In genomic region chr9:89418882-89419641, GRCh38 we compare ENCODE assay signal across 8 cellular contexts.
DNase-seq lines count a peak whose midpoint lies in the region; ATAC-seq, FAIRE-seq and TF ChIP-seq lines count a peak whose summit lies in the region.

No MANE protein-coding gene starts in this region.

- peaks cover 100% of the 10 kb centered on the region for H3K79me2 ChIP-seq in DND-41 (ENCODE audit: insufficient read depth, low read length)

- peaks cover 81% of the 10 kb centered on the region for H4K20me1 ChIP-seq in DND-41 (ENCODE audit: insufficient read depth, low read length)

- no peaks in the 10 kb centered on the region for H3K9me3 ChIP-seq in DND-41 (ENCODE audit: insufficient read depth, low read length, severe bottlenecking)

- peak; percentile 88 for ATAC-seq in DND-41 (ENCODE audit: insufficient read depth, low read depth)
- peak; percentile 43 for ATAC-seq in HG02588 (IDR thresholded peaks at IDR 0.05; ENCODE audit: unreplicated experiment)

- H3K4me3 ChIP-seq in DND-41 (ENCODE audit: low read depth in 1 of 2, low read length in 2 of 2), result no peak overlapping the region
- no peak overlapping the region for H3K4me3 ChIP-seq in bronchial epithelial cell (ENCODE audit: low read depth, low read length)

- H3K4me3 Mint-ChIP-seq in T-helper 2 cell treated with Interferon-gamma antibody and Interleukin-4, amounts not matched to agents 5 μg/mL and 100 μg/mL, for 36 hours, result peak overlapping the region; percentile 81

- peak; percentile 28 for FAIRE-seq in bronchial epithelial cell (lab: Jason Lieb, UNC)

- peaks cover 9% of the 10 kb centered on the region for H3K4me1 ChIP-seq in DND-41 (ENCODE audit: insufficient read depth, low read length)

- no peaks in the 10 kb centered on the region for H3K27me3 Mint-ChIP-seq in T-helper 2 cell treated with Interferon-gamma antibody and Interleukin-4, amounts not matched to agents 5 μg/mL and 100 μg/mL, for 36 hours (ENCODE audit: low read depth)

- H3K9ac ChIP-seq in DND-41 (ENCODE audit: low read depth, low read length), result no peak overlapping the region

- H3K4me1 Mint-ChIP-seq in T-helper 2 cell treated with Interferon-gamma antibody and Interleukin-4, amounts not matched to agents 5 μg/mL and 100 μg/mL, for 36 hours (ENCODE audit: low read depth), result peaks cover 86% of the 10 kb centered on the region

- peak overlapping the region; percentile 44; the same call in 1 of the 2 replicates for H3K27ac ChIP-seq in DND-41 (ENCODE audit: low read length)

- DNase-seq in DND-41 (peak; percentile 76), bronchial epithelial cell (ENCODE audit: low read depth) (no peak), NCI-H2029 treated with DMSO at 0.1 percent for 48 hours (lab: John Stamatoyannopoulos, UW) (no peak), DMS53 treated with DMSO at 0.1 percent for 48 hours (lab: John Stamatoyannopoulos, UW; ENCODE audit: unreplicated experiment) (no peak), GOT3 (lab: John Stamatoyannopoulos, UW) (no peak)
- DNase-seq in T-helper 2 cell treated with Interferon-gamma antibody and Interleukin-4, amounts not matched to agents 5 μg/mL and 100 μg/mL, for 36 hours (ENCODE audit: low spot score), result peak; percentile 71
- peak; percentile 70 for DNase-seq in stimulated activated naive CD4-positive, alpha-beta T cell treated with Interleukin-2 at 50 U/mL for 16 hours (lab: John Stamatoyannopoulos, UW)

- no peak overlapping the region for H2AFZ ChIP-seq in DND-41 (ENCODE audit: low read depth, low read length)

- peak overlapping the region; percentile 96 for H3K27ac Mint-ChIP-seq in T-helper 2 cell treated with Interferon-gamma antibody and Interleukin-4, amounts not matched to agents 5 μg/mL and 100 μg/mL, for 36 hours

- no peaks in the 10 kb centered on the region for H3K9me3 Mint-ChIP-seq in T-helper 2 cell treated with Interferon-gamma antibody and Interleukin-4, amounts not matched to agents 5 μg/mL and 100 μg/mL, for 36 hours

- H3K27me3 ChIP-seq in DND-41 (ENCODE audit: insufficient read depth, low read length, poor library complexity) (no peaks in the 10 kb centered on the region), bronchial epithelial cell (ENCODE audit: control insufficient read depth, insufficient read depth, low read length) (no peaks in the 10 kb centered on the region)

- no peak overlapping the region for H3K4me2 ChIP-seq in DND-41 (ENCODE audit: insufficient read depth, low read length)

- H3K36me3 Mint-ChIP-seq in T-helper 2 cell treated with Interferon-gamma antibody and Interleukin-4, amounts not matched to agents 5 μg/mL and 100 μg/mL, for 36 hours (ENCODE audit: low read depth), result peaks cover 78% of the 10 kb centered on the region

- peaks cover 73% of the 10 kb centered on the region for H3K36me3 ChIP-seq in DND-41 (ENCODE audit: insufficient read depth, low read length)
- H3K36me3 ChIP-seq in bronchial epithelial cell (ENCODE audit: control insufficient read depth, insufficient read depth, low read length), result no peaks in the 10 kb centered on the region

- TF ChIP-seq CTCF in DND-41 (IDR thresholded peaks at IDR 0.05; ENCODE audit: borderline replicate concordance, extremely low read depth, low read length, poor library complexity, severe bottlenecking), result no peak
- TF ChIP-seq CTCF in bronchial epithelial cell (IDR thresholded peaks at IDR 0.05; ENCODE audit: insufficient read depth, low read length, severe bottlenecking), result no peak

Comparison
In these comparisons a context has a peak if more than half of its experiments do, and no peak if none do; other contexts are left out.
1. DNase-seq: peak in DND-41 (single experiment), T-helper 2 cell treated with Interferon-gamma antibody and Interleukin-4, amounts not matched to agents 5 μg/mL and 100 μg/mL, for 36 hours (single experiment) and stimulated activated naive CD4-positive, alpha-beta T cell treated with Interleukin-2 at 50 U/mL for 16 hours (single experiment); none in bronchial epithelial cell (single experiment), NCI-H2029 treated with DMSO at 0.1 percent for 48 hours (single experiment), DMS53 treated with DMSO at 0.1 percent for 48 hours (single experiment) and GOT3 (single experiment).